ENCODE assay signal across 9 cellular contexts in genomic region chr16:89994389-89994720, GRCh38. TPM values are rescaled to one million over a fixed set of nuclear protein-coding genes. Genes with fewer than 3 reads are reported as not detected.
DNase-seq lines count a peak whose midpoint lies in the region; TF ChIP-seq lines count a peak whose summit lies in the region.
"Had no signal": no experiment of that assay in that cellular context is flagged by ENCODE, and none has a peak within 500 bp of the region (broad histone marks: within the 10 kb centered on the region; RNA-seq: fewer than 3 reads in every experiment).

No MANE protein-coding gene starts in this region.

- in situ Hi-C loops in GM13976 (cut with MboI; ENCODE audit: low sequenced_read_pairs, unreplicated experiment): no loop called here

- peak overlapping the region in 1 of 2 donors; percentile 40 for H3K9ac ChIP-seq in stomach smooth muscle (ENCODE audit: low read length in 2 of 2)

- DNase-seq in T-helper 1 cell: no peak
- no peak for DNase-seq in adrenal gland
- no peak for DNase-seq in immature natural killer cell
- DNase-seq in GM13976 (ENCODE audit: low spot score): no peak
- DNase-seq in NCI-H748 treated with DMSO at 0.1 percent for 48 hours (lab: John Stamatoyannopoulos, UW): no peak
- no peak for DNase-seq in NCI-H1092 (lab: John Stamatoyannopoulos, UW)
- DNase-seq: kidney glomerular epithelial cell had no signal

- peaks cover 30% of the 10 kb centered on the region for H3K9me3 Mint-ChIP-seq in T-helper 1 cell treated with Interleukin-12 subunit alpha and Interleukin-12 subunit beta and Interleukin-4 antibody, amounts not matched to agents 30 μg/mL and 1 μg/mL, for 36 hours
- H3K9me3 Mint-ChIP-seq in immature natural killer cell: no peaks in the 10 kb centered on the region

- H3K4me1 ChIP-seq in adrenal gland (replicated peaks in 1 of 2) (no peaks in the 10 kb centered on the region), stomach smooth muscle (ENCODE audit: control insufficient read depth, insufficient read depth, low read length) (peaks cover 5% of the 10 kb centered on the region)

- peaks cover 68% of the 10 kb centered on the region for H3K36me3 Mint-ChIP-seq in T-helper 1 cell treated with Interleukin-12 subunit alpha and Interleukin-12 subunit beta and Interleukin-4 antibody, amounts not matched to agents 30 μg/mL and 1 μg/mL, for 36 hours (ENCODE audit: low read depth)
- peaks cover 0 to 13% (median 9%) of the 10 kb centered on the region in 3 donors for H3K36me3 Mint-ChIP-seq in immature natural killer cell

- H3K27ac ChIP-seq in adrenal gland (peak overlapping the region in 4 of 5 donors; percentile 55 to 92 (median 74)), stomach smooth muscle (ENCODE audit: low read length) (peak overlapping the region; percentile 76)

- intact Hi-C loops in adrenal gland (cut with DNase I): no loop called here

- no peaks in the 10 kb centered on the region for H3K27me3 ChIP-seq in adrenal gland
- H3K27me3 ChIP-seq in stomach smooth muscle (ENCODE audit: control insufficient read depth in 1 of 2, insufficient read depth in 2 of 2, low read length in 2 of 2): no peaks in the 10 kb centered on the region

- H3K4me3 Mint-ChIP-seq in T-helper 1 cell treated with Interleukin-12 subunit alpha and Interleukin-12 subunit beta and Interleukin-4 antibody, amounts not matched to agents 30 μg/mL and 1 μg/mL, for 36 hours: no peak overlapping the region
- no peak overlapping the region for H3K4me3 Mint-ChIP-seq in immature natural killer cell

- H3K27ac Mint-ChIP-seq in T-helper 1 cell treated with Interleukin-12 subunit alpha and Interleukin-12 subunit beta and Interleukin-4 antibody, amounts not matched to agents 30 μg/mL and 1 μg/mL, for 36 hours: peak overlapping the region; percentile 89
- H3K27ac Mint-ChIP-seq in immature natural killer cell: peak overlapping the region in 4 of 6 donors; percentile 73 to 85 (median 78)

- no peak overlapping the region for H3K4me3 ChIP-seq in adrenal gland
- no peak overlapping the region for H3K4me3 ChIP-seq in stomach smooth muscle (ENCODE audit: low read length in 2 of 2)

- 92 to 98% (median 96%) methylated on average over 3 to 7 of the region's 7 CpGs for WGBS in adrenal gland, 4 donors

- H3K9me3 ChIP-seq in adrenal gland (replicated peaks in 1 of 3): no peaks in the 10 kb centered on the region
- H3K9me3 ChIP-seq in stomach smooth muscle (ENCODE audit: control insufficient read depth in 2 of 2, low read length in 2 of 2): no peaks in the 10 kb centered on the region

- peaks cover 3% of the 10 kb centered on the region for H3K4me1 Mint-ChIP-seq in T-helper 1 cell treated with Interleukin-12 subunit alpha and Interleukin-12 subunit beta and Interleukin-4 antibody, amounts not matched to agents 30 μg/mL and 1 μg/mL, for 36 hours (ENCODE audit: low read depth)
- H3K4me1 Mint-ChIP-seq in immature natural killer cell: peaks cover 0 to 5% of the 10 kb centered on the region in 2 donors

- TF ChIP-seq POLR2A in adrenal gland (IDR thresholded peaks at IDR 0.05): no peak

- H3K36me3 ChIP-seq in adrenal gland (replicated peaks in 1 of 2): peaks cover 0 to 46% of the 10 kb centered on the region in 2 donors
- peaks cover 12 to 17% of the 10 kb centered on the region in 2 donors for H3K36me3 ChIP-seq in stomach smooth muscle (ENCODE audit: control insufficient read depth in 2 of 2, insufficient read depth in 2 of 2, low read length in 2 of 2)

- no peaks in the 10 kb centered on the region for H3K27me3 Mint-ChIP-seq in T-helper 1 cell treated with Interleukin-12 subunit alpha and Interleukin-12 subunit beta and Interleukin-4 antibody, amounts not matched to agents 30 μg/mL and 1 μg/mL, for 36 hours (ENCODE audit: low read depth)
- H3K27me3 Mint-ChIP-seq in immature natural killer cell (ENCODE audit: low read depth in 3 of 3): peaks cover 13 to 22% (median 21%) of the 10 kb centered on the region in 3 donors

- no peak for TF ChIP-seq CTCF in adrenal gland (IDR thresholded peaks at IDR 0.05)
- no peak for TF ChIP-seq CTCF in GM13976 (IDR thresholded peaks at IDR 0.05; ENCODE audit: borderline replicate concordance, control extremely low read depth, extremely low read depth, insufficient read depth, missing control alignments)

RNA-seq across cellular contexts. Expression of gene DBNDD1, which starts 24.9 kb away (rescaled TPM):
- total RNA-seq in adrenal gland: 10 to 100 TPM in 1 of 8 donors, 1 to 10 TPM in 7; 4.8 to 24.2 (median 8.0) TPM
- 1 to 10 TPM; 3.3 to 6.7 (median 5.5) TPM for polyA plus RNA-seq in adrenal gland
- not detected for polyA plus RNA-seq in immature natural killer cell

RNA-seq across cellular contexts. Expression of gene DEF8, which starts 45.8 kb away (rescaled TPM):
- total RNA-seq in adrenal gland: 10 to 100 TPM; 44.2 to 95.0 (median 62.7) TPM
- polyA plus RNA-seq in adrenal gland (10 to 100 TPM; 21.4 to 89.1 (median 89.0) TPM), immature natural killer cell (10 to 100 TPM; 29.6 to 45.7 (median 31.6) TPM)

Comparison
In these comparisons a context has a peak if more than half of its experiments do, and no peak if none do; other contexts are left out.
1. RNA of gene DBNDD1, which starts 24.9 kb away (polyA plus RNA-seq): 3.3 to 6.7 TPM in adrenal gland; not detected in immature natural killer cell; every median in the first group is over 4 times any median in the second.